In genomic region chr1:244730153-244730933, GRCh38 we compare ENCODE assay signal across 8 cellular contexts.
A peak's percentile ranks its signal among the peaks of the same experiment; 100 is the strongest.
DNase-seq lines count a peak whose midpoint lies in the region; ATAC-seq and TF ChIP-seq lines count a peak whose summit lies in the region.

No MANE protein-coding gene starts in this region.

- H3K4me1 ChIP-seq in cardiac muscle cell (ENCODE audit: low read depth): no peaks in the 10 kb centered on the region
- H3K4me1 ChIP-seq in osteoblast (ENCODE audit: insufficient read depth, low read length): peaks cover 6% of the 10 kb centered on the region

- H3K4me3 ChIP-seq in cardiac muscle cell: peak overlapping the region; percentile 25
- H3K4me3 ChIP-seq in osteoblast (ENCODE audit: insufficient read depth, low read length): peak overlapping the region; percentile 75

- peaks cover 23% of the 10 kb centered on the region for H3K27me3 ChIP-seq in cardiac muscle cell
- no peaks in the 10 kb centered on the region for H3K27me3 ChIP-seq in osteoblast (ENCODE audit: insufficient read depth, low read length)

- H4K20me1 ChIP-seq in osteoblast (ENCODE audit: insufficient read depth, low read length): no peaks in the 10 kb centered on the region

- ATAC-seq in GM19463 (IDR thresholded peaks at IDR 0.05; ENCODE audit: unreplicated experiment): no peak

- H3K79me2 ChIP-seq in osteoblast (ENCODE audit: insufficient read depth, low read length): no peaks in the 10 kb centered on the region

- TF ChIP-seq CTCF in cardiac muscle cell (IDR thresholded peaks at IDR 0.05; ENCODE audit: low read depth, low read length) (no peak), osteoblast (IDR thresholded peaks at IDR 0.05; ENCODE audit: extremely low read depth, low read depth, low read length) (no peak)

- peak overlapping the region; percentile 34 for H3K27ac Mint-ChIP-seq in activated naive CD8-positive, alpha-beta T cell

- H3K27ac ChIP-seq in cardiac muscle cell (no peak overlapping the region), osteoblast (ENCODE audit: low read depth, low read length) (no peak overlapping the region)

- H3K9me3 ChIP-seq in cardiac muscle cell (ENCODE audit: low read depth): no peaks in the 10 kb centered on the region
- H3K9me3 ChIP-seq in osteoblast (ENCODE audit: low read depth, low read length): no peaks in the 10 kb centered on the region

- H2AFZ ChIP-seq in osteoblast (ENCODE audit: low read length): peak overlapping the region; percentile 88

- H3K9me3 Mint-ChIP-seq in activated naive CD8-positive, alpha-beta T cell (ENCODE audit: low read depth): no peaks in the 10 kb centered on the region

- H3K4me1 Mint-ChIP-seq in activated naive CD8-positive, alpha-beta T cell (ENCODE audit: low read depth): peaks cover 10% of the 10 kb centered on the region

- DNase-seq in DMS153 treated with DMSO at 0.1 percent for 48 hours (lab: John Stamatoyannopoulos, UW; ENCODE audit: unreplicated experiment) (peak; percentile 25), DMS153 (lab: John Stamatoyannopoulos, UW) (no peak), NCI-H146 (lab: John Stamatoyannopoulos, UW) (peak; percentile 76), cardiac muscle cell (ENCODE audit: low read depth in 1 of 2, low spot score in 1 of 2) (peak; percentile 45 to 73), osteoblast (ENCODE audit: insufficient read length, low spot score, missing footprints) (peak; percentile 93)
- DNase-seq in NK-92 treated with Interleukin-12 subunit alpha and Interleukin-12 subunit beta, amount 100 ng/mL, for 24 hours (lab: John Stamatoyannopoulos, UW): no peak

- H3K4me3 Mint-ChIP-seq in activated naive CD8-positive, alpha-beta T cell: peak overlapping the region; percentile 89

- H3K36me3 ChIP-seq in cardiac muscle cell (no peaks in the 10 kb centered on the region), osteoblast (ENCODE audit: insufficient read depth, low read length) (no peaks in the 10 kb centered on the region)

- peak overlapping the region; percentile 88 for H3K4me2 ChIP-seq in osteoblast (ENCODE audit: insufficient read depth, low read length)

- no peaks in the 10 kb centered on the region for H3K36me3 Mint-ChIP-seq in activated naive CD8-positive, alpha-beta T cell

- H3K27me3 Mint-ChIP-seq in activated naive CD8-positive, alpha-beta T cell: peaks cover 4% of the 10 kb centered on the region

Comparison
In these comparisons a context has a peak if more than half of its experiments do, and no peak if none do; other contexts are left out.
1. DNase-seq: peak in DMS153 treated with DMSO at 0.1 percent for 48 hours (single experiment), NCI-H146 (single experiment), cardiac muscle cell (2 of 2) and osteoblast (single experiment); none in DMS153 (single experiment) and NK-92 treated with Interleukin-12 subunit alpha and Interleukin-12 subunit beta, amount 100 ng/mL, for 24 hours (single experiment).